Comparison of ENCODE assay signal across 10 cellular contexts in genomic region chr5:160463775-160464465, GRCh38. TPM values are rescaled to one million over a fixed set of nuclear protein-coding genes. Genes with fewer than 3 reads are reported as not detected.
DNase-seq lines count a peak whose midpoint lies in the region; ATAC-seq, FAIRE-seq and TF ChIP-seq lines count a peak whose summit lies in the region.
"Had no signal": no experiment of that assay in that cellular context is flagged by ENCODE, and none has a peak within 500 bp of the region (broad histone marks: within the 10 kb centered on the region; RNA-seq: fewer than 3 reads in every experiment).

No MANE protein-coding gene starts in this region.

- DNase-seq in AG09319 (ENCODE audit: extremely low read depth, low read depth) = peak; percentile 59
- no peak for DNase-seq in GM12892 (ENCODE audit: insufficient read length)
- DNase-seq in fibroblast of villous mesenchyme (ENCODE audit: low read depth) = peak; percentile 77
- DNase-seq in SKM-1 treated with dmso at 0.1 percent for 144 hours (lab: John Stamatoyannopoulos, UW; ENCODE audit: unreplicated experiment) = no peak
- DNase-seq in SHP77 treated with DMSO at 0.1 percent for 48 hours (lab: John Stamatoyannopoulos, UW) = no peak
- DNase-seq: anterior cingulate cortex, KG1 had no signal

- TF ChIP-seq CTCF in AG09319 (IDR thresholded peaks at IDR 0.05; ENCODE audit: low read depth, low read length) = no peak
- no peak for TF ChIP-seq CTCF in fibroblast of villous mesenchyme (IDR thresholded peaks at IDR 0.05; ENCODE audit: insufficient read depth, low read depth, low read length)

- no peak overlapping the region for H3K4me3 ChIP-seq in fibroblast of villous mesenchyme (ENCODE audit: low read depth, low read length)

- TF ChIP-seq POLR2A in GM12892 (IDR thresholded peaks at IDR 0.05; ENCODE audit: low read depth, low read length) = no peak

- peak; percentile 83 for ATAC-seq in SK-N-SH treated with all-trans-retinoic acid at 6 μM for 48 hours
- ATAC-seq in GM21717 (IDR thresholded peaks at IDR 0.05; ENCODE audit: unreplicated experiment) = no peak
- ATAC-seq in HG03342 (IDR thresholded peaks at IDR 0.05; ENCODE audit: unreplicated experiment) = no peak

- peak; percentile 81 for FAIRE-seq in GM12892 (lab: Jason Lieb, UNC)

TF ChIP-seq in SK-N-SH treated with all-trans-retinoic acid at 6 μM for 48 hours, 23 proteins besides CTCF, POLR2A, EP300 and RAD21:
- no peak for TF ChIP-seq ZFP3 (CRISPR knock-in tag; IDR thresholded peaks at IDR 0.05)
- peak; percentile 64; the same call in 1 of the 2 replicates for TF ChIP-seq POU6F1 (CRISPR knock-in tag; IDR thresholded peaks at IDR 0.05; ENCODE audit: borderline replicate concordance, low read depth)

RNA-seq across cellular contexts. Expression of gene PTTG1, which starts 42.3 kb away (rescaled TPM):
- polyA plus RNA-seq in GM12892 (2012; ENCODE audit: missing spikeins) = 184 TPM
- total RNA-seq in fibroblast of villous mesenchyme = 158 and 180 TPM in 2 replicates

RNA-seq across cellular contexts. Expression of gene SLU7, which starts 45.0 kb away (rescaled TPM):
- polyA plus RNA-seq in GM12892 (2012; ENCODE audit: missing spikeins) = 53.8 TPM
- total RNA-seq in fibroblast of villous mesenchyme = 39.0 and 48.4 TPM in 2 replicates

Comparison
In these comparisons a context has a peak if more than half of its experiments do, and no peak if none do; other contexts are left out.
1. DNase-seq: peak in AG09319 (single experiment) and fibroblast of villous mesenchyme (single experiment); none in GM12892 (single experiment), SKM-1 treated with dmso at 0.1 percent for 144 hours (single experiment) and SHP77 treated with DMSO at 0.1 percent for 48 hours (single experiment).